In genomic region chr7:6283391-6284054, GRCh38 we compare ENCODE assay signal across 8 cellular contexts. TPM values are rescaled to one million over a fixed set of nuclear protein-coding genes. Genes with fewer than 3 reads are reported as not detected.
DNase-seq lines count a peak whose midpoint lies in the region; ATAC-seq and TF ChIP-seq lines count a peak whose summit lies in the region.
"Not testable (repeated sequence)": the region's sequence is repeated elsewhere in the genome, so short reads cannot be mapped to it uniquely, and the experiment has no call there.

No MANE protein-coding gene starts in this region.

- H3K9me3 ChIP-seq in AG04450 (ENCODE audit: control insufficient read depth, insufficient read depth, low read length); mammary epithelial cell (replicated peaks; ENCODE audit: insufficient read depth, low read length); smooth muscle cell (replicated peaks; ENCODE audit: low read depth): not testable (repeated sequence)

- ATAC-seq in SK-N-SH treated with all-trans-retinoic acid at 6 μM for 48 hours: peak; percentile 79

- peak overlapping the region; percentile 59 for H3K4me2 ChIP-seq in mammary epithelial cell (ENCODE audit: insufficient read depth, low read depth, low read length)
- H3K4me2 ChIP-seq in smooth muscle cell: peak overlapping the region; percentile 32

- DNase-seq in AG04450 (ENCODE audit: low read depth, low spot score) (peak; percentile 34), GM03348 (ENCODE audit: low spot score) (peak; percentile 46), LoVo (ENCODE audit: low spot score) (peak; percentile 63), mammary epithelial cell (peak; percentile 52), fibroblast of pulmonary artery (ENCODE audit: low read depth) (peak; percentile 73), mesenteric fat pad (ENCODE audit: low spot score) (peak; percentile 22)
- DNase-seq in smooth muscle cell (lab: John Stamatoyannopoulos, UW; ENCODE audit: unreplicated experiment): not testable (repeated sequence)

- CTCF ChIA-PET in AG04450 (lab: Charles Lee): interaction anchor here (1.8 to 2.3 kb wide), 2 partner anchors 41 to 123 kb away, joined by 6 read pairs; no protein-coding TSS in a partner anchor
- CTCF ChIA-PET in mammary epithelial cell (lab: Charles Lee; ENCODE audit: low non-redundant PET): not testable (repeated sequence)

- H3K27ac ChIP-seq in AG04450 (ENCODE audit: low read depth, low read length) (peak overlapping the region; percentile 96), mammary epithelial cell (ENCODE audit: insufficient read depth, low read depth, low read length) (peak overlapping the region; percentile 98), smooth muscle cell (ENCODE audit: low read depth) (peak overlapping the region; percentile 88)

- dilution Hi-C loops in mammary epithelial cell (cut with HindIII; ENCODE audit: low sequenced_read_pairs): not testable (repeated sequence)

- in situ Hi-C loops in mammary epithelial cell (cut with MboI; ENCODE audit: low sequenced_read_pairs in 2 of 2): not testable (repeated sequence)

- H2AFZ ChIP-seq in mammary epithelial cell (ENCODE audit: low read depth, low read length): peak overlapping the region; percentile 64
- peak overlapping the region; percentile 39 for H2AFZ ChIP-seq in smooth muscle cell (ENCODE audit: low read depth)

- not testable (repeated sequence) for H3K4me3 ChIP-seq in AG04450 (ENCODE audit: low read depth, low read length); mammary epithelial cell (replicated peaks in 1 of 3; ENCODE audit: insufficient read depth in 1 of 3, low read depth in 2 of 3, low read length in 3 of 3); fibroblast of pulmonary artery (replicated peaks; ENCODE audit: low read depth, low read length); smooth muscle cell

- H4K20me1 ChIP-seq in mammary epithelial cell (ENCODE audit: insufficient read depth, low read length); smooth muscle cell (ENCODE audit: low read depth): not testable (repeated sequence)

- not testable (repeated sequence) for BruUV-seq in mammary epithelial cell (replicated peaks; lab: Mats Ljungman, UMichigan)

- H3K79me2 ChIP-seq in mammary epithelial cell (ENCODE audit: insufficient read depth, low read length); smooth muscle cell (ENCODE audit: low read depth): not testable (repeated sequence)

- H3K4me1 ChIP-seq in mammary epithelial cell (ENCODE audit: insufficient read depth, low read length): peaks cover 25% of the 10 kb centered on the region
- not testable (repeated sequence) for H3K4me1 ChIP-seq in smooth muscle cell (ENCODE audit: low read depth)

- TF ChIP-seq CTCF in AG04450 (IDR thresholded peaks at IDR 0.05; ENCODE audit: low read depth, low read length); mammary epithelial cell (conservative IDR thresholded peaks at IDR 0.05 in 1 of 2, IDR thresholded peaks at IDR 0.05 in 1 of 2; ENCODE audit: extremely low read depth in 1 of 2, insufficient read depth in 1 of 2, low read depth in 1 of 2, low read length in 2 of 2); fibroblast of pulmonary artery (IDR thresholded peaks at IDR 0.05; ENCODE audit: low read length, missing control alignments); smooth muscle cell (IDR thresholded peaks at IDR 0.05; ENCODE audit: borderline replicate concordance, insufficient read depth, poor library complexity, severe bottlenecking): not testable (repeated sequence)

- not testable (repeated sequence) for H3F3A ChIP-seq in smooth muscle cell (ENCODE audit: low read depth)

- WGBS in mammary epithelial cell (ENCODE audit: low coverage, missing lambda C conversion rate): 67% methylated on average over 9 of the region's 9 CpGs
- 74% methylated on average over 9 of the region's 9 CpGs for WGBS in smooth muscle cell (ENCODE audit: low lambda C conversion rate)

- POLR2A ChIA-PET in AG04450 (lab: Yijun Ruan, JAX): interaction anchor here (0.6 to 1.5 kb wide), 7 partner anchors 10 to 67 kb away, joined by 3 to 13 read pairs (median 4); no protein-coding TSS in a partner anchor

- H3K9ac ChIP-seq in mammary epithelial cell (ENCODE audit: insufficient read depth, low read length) (peak overlapping the region; percentile 73), smooth muscle cell (ENCODE audit: low read depth) (peak overlapping the region; percentile 67)

- intact Hi-C loops in mammary epithelial cell (cut with micrococcal nuclease): loop anchor here (1.0 kb wide), 2 partner anchors 11 to 23 kb away; partner anchors contain the start of gene CYTH3

- H3K36me3 ChIP-seq in mammary epithelial cell (ENCODE audit: insufficient read depth, low read length); smooth muscle cell (ENCODE audit: low read depth): not testable (repeated sequence)

- H3K27me3 ChIP-seq in AG04450 (ENCODE audit: control insufficient read depth, insufficient read depth, low read length); mammary epithelial cell (ENCODE audit: insufficient read depth, low read length); smooth muscle cell (ENCODE audit: low read depth): not testable (repeated sequence)

TF ChIP-seq in SK-N-SH treated with all-trans-retinoic acid at 6 μM for 48 hours, 23 proteins besides CTCF, POLR2A, EP300 and RAD21:
- TF ChIP-seq CSDC2 (CRISPR knock-in tag; IDR thresholded peaks at IDR 0.05) (0 out of 2 replicates have a peak, but pooled peaks have one; percentile 69), ISL1 (CRISPR knock-in tag; IDR thresholded peaks at IDR 0.05) (peak; percentile 61)

RNA-seq across cellular contexts. Expression of gene CYTH3, which starts 11.1 kb away (rescaled TPM):
- polyA plus RNA-seq in AG04450 (2011; rRNA removed) (28.5 and 30.2 TPM in 2 replicates), mammary epithelial cell (42.9 TPM), smooth muscle cell (11.4 and 12.3 TPM in 2 replicates)
- 28.8 and 34.7 TPM in 2 replicates for polyA minus RNA-seq in AG04450 (2011; rRNA and poly(A)+ RNA removed)
- total RNA-seq in mammary epithelial cell (10 to 100 TPM; 33.3 to 33.7 TPM), mesenteric fat pad (36.1 TPM), smooth muscle cell (7.6 and 18.4 TPM in 2 replicates)
- 23.5 TPM for polyA minus RNA-seq in mammary epithelial cell
